Comparison of ENCODE assay signal across 1 cellular context in genomic region chr22:37563153-37564081, GRCh38.
A peak's percentile ranks its signal among the peaks of the same experiment; 100 is the strongest.
TF ChIP-seq lines count a peak whose summit lies in the region.

No MANE protein-coding gene starts in this region.

TF ChIP-seq in HepG2, 621 proteins besides CTCF, POLR2A, EP300 and RAD21 (continued from another document and continues in another):
- TF ChIP-seq ZBTB2 (CRISPR knock-in tag; IDR thresholded peaks at IDR 0.05; ENCODE audit: low read depth) (no peak), IKZF4 (CRISPR knock-in tag; IDR thresholded peaks at IDR 0.05; ENCODE audit: borderline replicate concordance, low read depth, not compliant biosample characterization) (no peak), NFKBIZ (CRISPR knock-in tag; IDR thresholded peaks at IDR 0.05) (no peak), ZNF253 (CRISPR knock-in tag; IDR thresholded peaks at IDR 0.05; ENCODE audit: borderline replicate concordance) (no peak), ZNF124 (CRISPR knock-in tag; IDR thresholded peaks at IDR 0.05) (no peak), CBX2 (IDR thresholded peaks at IDR 0.05; ENCODE audit: low read depth, low read length) (no peak), CBX2 (CRISPR knock-in tag; IDR thresholded peaks at IDR 0.05; ENCODE audit: low read depth) (no peak), ZSCAN20 (CRISPR knock-in tag; IDR thresholded peaks at IDR 0.05; ENCODE audit: borderline replicate concordance) (no peak), ATM (IDR thresholded peaks at IDR 0.05; ENCODE audit: borderline replicate concordance) (no peak), SAP130 (CRISPR knock-in tag; IDR thresholded peaks at IDR 0.05; ENCODE audit: low read depth) (peak; percentile 94), CCDC6 (CRISPR knock-in tag; IDR thresholded peaks at IDR 0.05) (no peak; the same call in 1 of the 2 replicates), BCL3 (CRISPR knock-in tag; IDR thresholded peaks at IDR 0.05) (0 out of 2 replicates have a peak, but pooled peaks have one; percentile 23), ZNF451 (CRISPR knock-in tag; IDR thresholded peaks at IDR 0.05) (no peak), SALL2 (CRISPR knock-in tag; IDR thresholded peaks at IDR 0.05) (0 out of 2 replicates have a peak, but pooled peaks have one; percentile 19), ZMYM2 (CRISPR knock-in tag; IDR thresholded peaks at IDR 0.05) (peak; percentile 31; the same call in 1 of the 2 replicates), PRDM15 (CRISPR knock-in tag; IDR thresholded peaks at IDR 0.05) (no peak), PAF1 (CRISPR knock-in tag; IDR thresholded peaks at IDR 0.05) (peak; percentile 22; the same call in 1 of the 2 replicates), THAP11 (CRISPR knock-in tag; IDR thresholded peaks at IDR 0.05) (peak; percentile 36; the same call in 1 of the 2 replicates), HMG20A (CRISPR knock-in tag; IDR thresholded peaks at IDR 0.05; ENCODE audit: borderline replicate concordance) (peak; percentile 64), MIER3 (CRISPR knock-in tag; IDR thresholded peaks at IDR 0.05; ENCODE audit: borderline replicate concordance) (peak; percentile 59; the same call in 1 of the 2 replicates), CHCHD3 (CRISPR knock-in tag; IDR thresholded peaks at IDR 0.05) (no peak), ZNF180 (CRISPR knock-in tag; IDR thresholded peaks at IDR 0.05; ENCODE audit: borderline replicate concordance, low read depth) (no peak), TEAD3 (CRISPR knock-in tag; optimal IDR thresholded peaks at IDR 0.05; ENCODE audit: borderline replicate concordance) (peak; percentile 90), TAF15 (IDR thresholded peaks at IDR 0.05; ENCODE audit: low read depth, low read length, poor library complexity, severe bottlenecking) (no peak), CREB1 (IDR thresholded peaks at IDR 0.05) (no peak), CREB1 (CRISPR knock-in tag; IDR thresholded peaks at IDR 0.05) (peak; percentile 86), MTA3 (CRISPR knock-in tag; IDR thresholded peaks at IDR 0.05) (no peak), ZNF136 (CRISPR knock-in tag; IDR thresholded peaks at IDR 0.05; ENCODE audit: low read depth) (no peak), PHF5A (CRISPR knock-in tag; IDR thresholded peaks at IDR 0.05; ENCODE audit: low read depth, unreplicated experiment) (peak; percentile 34), ZC3H4 (CRISPR knock-in tag; IDR thresholded peaks at IDR 0.05; ENCODE audit: borderline replicate concordance) (0 out of 2 replicates have a peak, but pooled peaks have one; percentile 26), ZNF687 (CRISPR knock-in tag; IDR thresholded peaks at IDR 0.05) (peak; percentile 38), CENPT (CRISPR knock-in tag; IDR thresholded peaks at IDR 0.05; ENCODE audit: low read depth) (no peak), MEF2D (CRISPR knock-in tag; IDR thresholded peaks at IDR 0.05) (no peak), ZNF576 (CRISPR knock-in tag; IDR thresholded peaks at IDR 0.05) (no peak), ZNF878 (CRISPR knock-in tag; IDR thresholded peaks at IDR 0.05) (peak; percentile 48; the same call in 1 of the 2 replicates), ZNF776 (CRISPR knock-in tag; IDR thresholded peaks at IDR 0.05) (no peak), HNRNPL (IDR thresholded peaks at IDR 0.05; ENCODE audit: low read depth, low read length) (0 out of 2 replicates have a peak, but pooled peaks have one; percentile 34), ZFP36L2 (CRISPR knock-in tag; IDR thresholded peaks at IDR 0.05) (no peak), ZZZ3 (CRISPR knock-in tag; IDR thresholded peaks at IDR 0.05; ENCODE audit: borderline replicate concordance) (no peak), KAT7 (CRISPR knock-in tag; IDR thresholded peaks at IDR 0.05; ENCODE audit: borderline replicate concordance) (0 out of 2 replicates have a peak, but pooled peaks have one; percentile 35), YEATS4 (CRISPR knock-in tag; IDR thresholded peaks at IDR 0.05; ENCODE audit: borderline replicate concordance) (peak; percentile 54), HOXA3 (CRISPR knock-in tag; IDR thresholded peaks at IDR 0.05) (peak; percentile 61; the same call in 1 of the 2 replicates), ASH2L (IDR thresholded peaks at IDR 0.05; ENCODE audit: insufficient read length, low read depth, low read length) (peak; percentile 65), ZNF3 (CRISPR knock-in tag; IDR thresholded peaks at IDR 0.05) (no peak), TAF1 (CRISPR knock-in tag; IDR thresholded peaks at IDR 0.05) (peak; percentile 26; the same call in 1 of the 2 replicates), TGIF2 (CRISPR knock-in tag; IDR thresholded peaks at IDR 0.05) (peak; percentile 97), ZNF652 (CRISPR knock-in tag; IDR thresholded peaks at IDR 0.05; ENCODE audit: borderline replicate concordance, low read depth) (no peak), GTF2F1 (IDR thresholded peaks at IDR 0.05; ENCODE audit: low read length) (no peak)
- TF ChIP-seq, protein P1, sequence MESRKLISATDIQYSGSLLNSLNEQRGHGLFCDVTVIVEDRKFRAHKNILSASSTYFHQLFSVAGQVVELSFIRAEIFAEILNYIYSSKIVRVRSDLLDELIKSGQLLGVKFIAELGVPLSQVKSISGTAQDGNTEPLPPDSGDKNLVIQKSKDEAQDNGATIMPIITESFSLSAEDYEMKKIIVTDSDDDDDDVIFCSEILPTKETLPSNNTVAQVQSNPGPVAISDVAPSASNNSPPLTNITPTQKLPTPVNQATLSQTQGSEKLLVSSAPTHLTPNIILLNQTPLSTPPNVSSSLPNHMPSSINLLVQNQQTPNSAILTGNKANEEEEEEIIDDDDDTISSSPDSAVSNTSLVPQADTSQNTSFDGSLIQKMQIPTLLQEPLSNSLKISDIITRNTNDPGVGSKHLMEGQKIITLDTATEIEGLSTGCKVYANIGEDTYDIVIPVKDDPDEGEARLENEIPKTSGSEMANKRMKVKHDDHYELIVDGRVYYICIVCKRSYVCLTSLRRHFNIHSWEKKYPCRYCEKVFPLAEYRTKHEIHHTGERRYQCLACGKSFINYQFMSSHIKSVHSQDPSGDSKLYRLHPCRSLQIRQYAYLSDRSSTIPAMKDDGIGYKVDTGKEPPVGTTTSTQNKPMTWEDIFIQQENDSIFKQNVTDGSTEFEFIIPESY (CRISPR knock-in tag; IDR thresholded peaks at IDR 0.05) = peak; percentile 19; the same call in 1 of the 2 replicates
- TF ChIP-seq, protein P2, sequence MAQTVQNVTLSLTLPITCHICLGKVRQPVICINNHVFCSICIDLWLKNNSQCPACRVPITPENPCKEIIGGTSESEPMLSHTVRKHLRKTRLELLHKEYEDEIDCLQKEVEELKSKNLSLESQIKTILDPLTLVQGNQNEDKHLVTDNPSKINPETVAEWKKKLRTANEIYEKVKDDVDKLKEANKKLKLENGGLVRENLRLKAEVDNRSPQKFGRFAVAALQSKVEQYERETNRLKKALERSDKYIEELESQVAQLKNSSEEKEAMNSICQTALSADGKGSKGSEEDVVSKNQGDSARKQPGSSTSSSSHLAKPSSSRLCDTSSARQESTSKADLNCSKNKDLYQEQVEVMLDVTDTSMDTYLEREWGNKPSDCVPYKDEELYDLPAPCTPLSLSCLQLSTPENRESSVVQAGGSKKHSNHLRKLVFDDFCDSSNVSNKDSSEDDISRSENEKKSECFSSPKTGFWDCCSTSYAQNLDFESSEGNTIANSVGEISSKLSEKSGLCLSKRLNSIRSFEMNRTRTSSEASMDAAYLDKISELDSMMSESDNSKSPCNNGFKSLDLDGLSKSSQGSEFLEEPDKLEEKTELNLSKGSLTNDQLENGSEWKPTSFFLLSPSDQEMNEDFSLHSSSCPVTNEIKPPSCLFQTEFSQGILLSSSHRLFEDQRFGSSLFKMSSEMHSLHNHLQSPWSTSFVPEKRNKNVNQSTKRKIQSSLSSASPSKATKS (CRISPR knock-in tag; IDR thresholded peaks at IDR 0.05) = no peak
- TF ChIP-seq, protein P3, sequence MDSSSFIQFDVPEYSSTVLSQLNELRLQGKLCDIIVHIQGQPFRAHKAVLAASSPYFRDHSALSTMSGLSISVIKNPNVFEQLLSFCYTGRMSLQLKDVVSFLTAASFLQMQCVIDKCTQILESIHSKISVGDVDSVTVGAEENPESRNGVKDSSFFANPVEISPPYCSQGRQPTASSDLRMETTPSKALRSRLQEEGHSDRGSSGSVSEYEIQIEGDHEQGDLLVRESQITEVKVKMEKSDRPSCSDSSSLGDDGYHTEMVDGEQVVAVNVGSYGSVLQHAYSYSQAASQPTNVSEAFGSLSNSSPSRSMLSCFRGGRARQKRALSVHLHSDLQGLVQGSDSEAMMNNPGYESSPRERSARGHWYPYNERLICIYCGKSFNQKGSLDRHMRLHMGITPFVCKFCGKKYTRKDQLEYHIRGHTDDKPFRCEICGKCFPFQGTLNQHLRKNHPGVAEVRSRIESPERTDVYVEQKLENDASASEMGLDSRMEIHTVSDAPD (CRISPR knock-in tag; IDR thresholded peaks at IDR 0.05) = no peak
